Comparison of ENCODE assay signal across 8 cellular contexts in the genomic region with DNA sequence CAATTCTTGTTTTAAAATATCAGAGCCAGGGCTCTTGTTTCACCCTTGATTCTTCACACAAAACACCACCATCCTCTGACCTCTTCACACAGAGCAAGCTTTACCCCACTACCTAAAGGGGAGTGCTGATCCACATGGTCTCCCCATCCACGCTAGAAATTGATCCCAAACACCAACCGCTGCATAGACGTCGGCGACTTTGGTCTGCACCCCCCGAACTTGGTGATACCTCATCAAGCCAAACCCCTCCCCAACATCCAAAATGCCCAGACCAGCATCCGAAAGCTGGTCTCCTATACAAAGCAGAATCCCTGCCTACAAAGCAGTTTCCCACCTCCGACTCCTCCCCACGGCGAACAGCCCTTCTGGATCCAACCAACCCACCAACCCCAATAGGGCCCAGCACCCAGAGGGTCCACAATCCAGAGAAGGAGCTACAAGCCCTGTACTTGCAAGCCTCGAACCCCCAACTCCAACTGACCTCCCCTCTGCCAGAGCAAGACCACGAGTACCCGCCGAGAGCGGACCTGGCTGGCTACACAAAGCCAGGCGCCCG. TPM values are rescaled to one million over a fixed set of nuclear protein-coding genes. Genes with fewer than 3 reads are reported as not detected.
DNase-seq lines count a peak whose midpoint lies in the region; ATAC-seq and TF ChIP-seq lines count a peak whose summit lies in the region.

No MANE protein-coding gene starts in this region.

- TF ChIP-seq POLR2A in Peyer's patch (IDR thresholded peaks at IDR 0.05) (no peak), esophagus muscularis mucosa (IDR thresholded peaks at IDR 0.05; ENCODE audit: low read depth) (no peak)

- H3K9me3 ChIP-seq in Peyer's patch, result peaks cover 0 to 32% (median 9%) of the 10 kb centered on the region in 4 donors
- H3K9me3 ChIP-seq in esophagus muscularis mucosa, result peaks cover 0 to 42% (median 35%) of the 10 kb centered on the region in 4 donors
- H3K9me3 ChIP-seq in psoas muscle, result peaks cover 35% of the 10 kb centered on the region

- H3K4me1 ChIP-seq in Peyer's patch (peaks cover 0 to 13% (median 0%) of the 10 kb centered on the region in 4 donors), esophagus muscularis mucosa (peaks cover 11 to 17% (median 14%) of the 10 kb centered on the region in 4 donors), psoas muscle (no peaks in the 10 kb centered on the region)

- no peaks in the 10 kb centered on the region for H3K27me3 ChIP-seq in Peyer's patch
- H3K27me3 ChIP-seq in esophagus muscularis mucosa, result no peaks in the 10 kb centered on the region
- no peaks in the 10 kb centered on the region for H3K27me3 ChIP-seq in psoas muscle (ENCODE audit: insufficient read depth in 3 of 3, low read length in 2 of 3)

- intact Hi-C loops in esophagus muscularis mucosa (cut with DNase I), result loop anchor here (2.0 kb wide), 1 partner anchor 136 kb away; the partner anchor contains the start of gene ZFAND6
- intact Hi-C loops in psoas muscle (cut with DNase I), result loop anchor here in 1 of 2 donors (2.0 kb wide), 1 partner anchor 26 kb away; the partner anchor contains the start of gene MTHFS

- H3K4me3 ChIP-seq in GM12864 (ENCODE audit: low read depth, low read length) (peak overlapping the region; percentile 89), Peyer's patch (peak overlapping the region; percentile 71 to 91 (median 80)), esophagus muscularis mucosa (peak overlapping the region; percentile 65 to 90 (median 86)), psoas muscle (peak overlapping the region; percentile 84)

- ATAC-seq in psoas muscle, result no peak
- no peak for ATAC-seq in GM19397 (IDR thresholded peaks at IDR 0.05; ENCODE audit: unreplicated experiment)

- TF ChIP-seq CTCF in GM12864 (IDR thresholded peaks at IDR 0.05; ENCODE audit: low read depth, low read length, missing control alignments) (no peak), Peyer's patch (IDR thresholded peaks at IDR 0.05) (no peak), esophagus muscularis mucosa (IDR thresholded peaks at IDR 0.05) (no peak), psoas muscle (IDR thresholded peaks at IDR 0.05) (no peak)

- H3K27ac ChIP-seq in Peyer's patch, result peak overlapping the region; percentile 88 to 98 (median 96)
- peak overlapping the region; percentile 86 to 96 (median 92) for H3K27ac ChIP-seq in esophagus muscularis mucosa (replicated peaks in 1 of 4)
- H3K27ac ChIP-seq in psoas muscle, result peak overlapping the region; percentile 91

- no peak for TF ChIP-seq EP300 in esophagus muscularis mucosa (IDR thresholded peaks at IDR 0.05)

- H3K36me3 ChIP-seq in Peyer's patch (peaks cover 0 to 24% (median 0%) of the 10 kb centered on the region in 3 donors), esophagus muscularis mucosa (peaks cover 0 to 26% (median 11%) of the 10 kb centered on the region in 4 donors), psoas muscle (ENCODE audit: insufficient read depth in 1 of 2, low read depth in 1 of 2) (no peaks in the 10 kb centered on the region)

- 29% methylated on average over 11 of the region's 17 CpGs for WGBS in esophagus muscularis mucosa
- WGBS in psoas muscle, 3 donors, result 23 to 29% (median 25%) methylated on average over 17 of the region's 17 CpGs

- DNase-seq in GM12864 (ENCODE audit: low read depth) (no peak), Peyer's patch (no peak), esophagus muscularis mucosa (ENCODE audit: extremely low spot score) (no peak), psoas muscle (no peak), NCI-H2227 treated with DMSO at 0.1 percent for 48 hours (lab: John Stamatoyannopoulos, UW) (no peak), middle frontal gyrus (ENCODE audit: extremely low spot score, low spot score) (no peak)
- no peak for DNase-seq in activated CD4-positive, CD25-positive, alpha-beta regulatory T cell (lab: John Stamatoyannopoulos, UW)

RNA-seq across cellular contexts. Expression of gene MTHFS, which starts 25.8 kb away (rescaled TPM):
- total RNA-seq in Peyer's patch (10 to 100 TPM in 3 of 4 donors, not detected in 1; 26.7 to 49.9 (median 29.8) TPM), esophagus muscularis mucosa (10 to 100 TPM in 2 of 4 donors, 1 to 10 TPM in 2; 8.8 to 21.2 (median 13.1) TPM), psoas muscle (10 to 100 TPM in 3 of 4 donors, 1 to 10 TPM in 1; 7.8 to 17.1 (median 15.2) TPM)
- polyA plus RNA-seq in psoas muscle, result 10 to 100 TPM; 16.2 to 30.5 (median 19.7) TPM

RNA-seq across cellular contexts. Expression of gene BCL2A1, which starts 48.4 kb away (rescaled TPM):
- total RNA-seq in Peyer's patch (10 to 100 TPM in 1 of 4 donors, 1 to 10 TPM in 1, not detected in 2; 3.8 to 21.5 TPM), esophagus muscularis mucosa (10 to 100 TPM in 1 of 4 donors, not detected in 3; 16.2 TPM), psoas muscle (1 to 10 TPM in 3 of 4 donors, not detected in 1; 1.0 to 1.2 (median 1.1) TPM)
- polyA plus RNA-seq in psoas muscle, result 1 to 10 TPM in 1 of 3 donors, under 1 TPM in 2; 0.18 to 1.2 (median 0.25) TPM
